Comparison of ENCODE assay signal across 1 cellular context in genomic region chr12:46523863-46524770, GRCh38.
A peak's percentile ranks its signal among the peaks of the same experiment; 100 is the strongest.
TF ChIP-seq lines count a peak whose summit lies in the region.

No MANE protein-coding gene starts in this region.

TF ChIP-seq in HepG2, 621 proteins besides CTCF, POLR2A, EP300 and RAD21 (continued from another document and continues in another):
- TF ChIP-seq ZNF407 (CRISPR knock-in tag; IDR thresholded peaks at IDR 0.05; ENCODE audit: not compliant biosample characterization): no peak
- TF ChIP-seq RBAK (CRISPR knock-in tag; IDR thresholded peaks at IDR 0.05): no peak
- TF ChIP-seq TARDBP (CRISPR knock-in tag; IDR thresholded peaks at IDR 0.05): peak; percentile 84
- TF ChIP-seq EZH2 (conservative IDR thresholded peaks at IDR 0.05; ENCODE audit: low read depth, low read length): no peak
- peak; percentile 62; the same call in 1 of the 2 replicates for TF ChIP-seq ZBTB20 (CRISPR knock-in tag; IDR thresholded peaks at IDR 0.05; ENCODE audit: borderline replicate concordance, low read depth)
- TF ChIP-seq BCL6 (CRISPR knock-in tag; IDR thresholded peaks at IDR 0.05): 0 out of 2 replicates have a peak, but pooled peaks have one; percentile 46
- peak; percentile 22; the same call in 1 of the 2 replicates for TF ChIP-seq SIX1 (CRISPR knock-in tag; IDR thresholded peaks at IDR 0.05; ENCODE audit: borderline replicate concordance)
- TF ChIP-seq NPAS2 (CRISPR knock-in tag; IDR thresholded peaks at IDR 0.05; ENCODE audit: borderline replicate concordance): no peak
- TF ChIP-seq RBFOX2 (IDR thresholded peaks at IDR 0.05; ENCODE audit: low read depth, low read length): no peak; the same call in 1 of the 2 replicates
- TF ChIP-seq ELF1 (CRISPR knock-in tag; IDR thresholded peaks at IDR 0.05): no peak
- no peak for TF ChIP-seq HES4 (CRISPR knock-in tag; IDR thresholded peaks at IDR 0.05; ENCODE audit: borderline replicate concordance)
- peak; percentile 56; the same call in 1 of the 2 replicates for TF ChIP-seq POLR2AphosphoS5 (IDR thresholded peaks at IDR 0.05; ENCODE audit: low read depth, low read length)
- no peak for TF ChIP-seq ARID4A (CRISPR knock-in tag; IDR thresholded peaks at IDR 0.05; ENCODE audit: borderline replicate concordance)
- TF ChIP-seq CREM (IDR thresholded peaks at IDR 0.05): peak; percentile 64
- TF ChIP-seq CREM (CRISPR knock-in tag; IDR thresholded peaks at IDR 0.05): no peak
- no peak for TF ChIP-seq MLX (CRISPR knock-in tag; IDR thresholded peaks at IDR 0.05)
- no peak for TF ChIP-seq ZNF766 (CRISPR knock-in tag; IDR thresholded peaks at IDR 0.05; ENCODE audit: borderline replicate concordance)
- TF ChIP-seq MXD4 (CRISPR knock-in tag; IDR thresholded peaks at IDR 0.05): no peak
- TF ChIP-seq PREB (CRISPR knock-in tag; IDR thresholded peaks at IDR 0.05): no peak
- no peak for TF ChIP-seq SRSF1 (optimal IDR thresholded peaks at IDR 0.05; ENCODE audit: low read depth, low read length)
- no peak; the same call in 1 of the 2 replicates for TF ChIP-seq ZNF512 (CRISPR knock-in tag; IDR thresholded peaks at IDR 0.05)
- TF ChIP-seq ZNF34 (CRISPR knock-in tag; IDR thresholded peaks at IDR 0.05; ENCODE audit: borderline replicate concordance): no peak
- no peak for TF ChIP-seq KLF16 (CRISPR knock-in tag; IDR thresholded peaks at IDR 0.05)
- no peak for TF ChIP-seq MATR3 (CRISPR knock-in tag; IDR thresholded peaks at IDR 0.05)
- no peak for TF ChIP-seq MTF2 (CRISPR knock-in tag; IDR thresholded peaks at IDR 0.05; ENCODE audit: borderline replicate concordance)
- TF ChIP-seq ZNF12 (CRISPR knock-in tag; IDR thresholded peaks at IDR 0.05): peak; percentile 31; the same call in 1 of the 2 replicates
- TF ChIP-seq ZNF747 (CRISPR knock-in tag; IDR thresholded peaks at IDR 0.05; ENCODE audit: borderline replicate concordance): 0 out of 2 replicates have a peak, but pooled peaks have one; percentile 46
- no peak for TF ChIP-seq GTF3A (CRISPR knock-in tag; conservative IDR thresholded peaks at IDR 0.05)
- TF ChIP-seq RCOR2 (CRISPR knock-in tag; IDR thresholded peaks at IDR 0.05): peak; percentile 53
- TF ChIP-seq IRF9 (CRISPR knock-in tag; IDR thresholded peaks at IDR 0.05; ENCODE audit: borderline replicate concordance): no peak
- peak; percentile 34; the same call in 1 of the 2 replicates for TF ChIP-seq GFI1 (CRISPR knock-in tag; IDR thresholded peaks at IDR 0.05; ENCODE audit: borderline replicate concordance)
- TF ChIP-seq PHF21A (CRISPR knock-in tag; IDR thresholded peaks at IDR 0.05): peak; percentile 81
- TF ChIP-seq CCAR2 (optimal IDR thresholded peaks at IDR 0.05; ENCODE audit: low read depth, low read length): no peak
- TF ChIP-seq AGO2 (optimal IDR thresholded peaks at IDR 0.05; ENCODE audit: low read depth, low read length): no peak
- TF ChIP-seq FIP1L1 (IDR thresholded peaks at IDR 0.05; ENCODE audit: borderline replicate concordance, insufficient read depth, low read depth, low read length): no peak
- no peak for TF ChIP-seq CC2D1A (CRISPR knock-in tag; IDR thresholded peaks at IDR 0.05)
- no peak for TF ChIP-seq ZNF782 (CRISPR knock-in tag; IDR thresholded peaks at IDR 0.05; ENCODE audit: borderline replicate concordance)
- peak; percentile 66; the same call in 1 of the 2 replicates for TF ChIP-seq GZF1 (CRISPR knock-in tag; IDR thresholded peaks at IDR 0.05)
- no peak for TF ChIP-seq CSRNP2 (CRISPR knock-in tag; conservative IDR thresholded peaks at IDR 0.05; ENCODE audit: low read depth)
- no peak for TF ChIP-seq ZNF770 (CRISPR knock-in tag; IDR thresholded peaks at IDR 0.05)
- TF ChIP-seq ZNF496 (CRISPR knock-in tag; IDR thresholded peaks at IDR 0.05; ENCODE audit: insufficient replicate concordance): no peak
- peak; percentile 37; the same call in 1 of the 2 replicates for TF ChIP-seq ZNF350 (CRISPR knock-in tag; IDR thresholded peaks at IDR 0.05; ENCODE audit: borderline replicate concordance, low read depth)
